8 cellular contexts compared by ENCODE assay signal in the genomic region with DNA sequence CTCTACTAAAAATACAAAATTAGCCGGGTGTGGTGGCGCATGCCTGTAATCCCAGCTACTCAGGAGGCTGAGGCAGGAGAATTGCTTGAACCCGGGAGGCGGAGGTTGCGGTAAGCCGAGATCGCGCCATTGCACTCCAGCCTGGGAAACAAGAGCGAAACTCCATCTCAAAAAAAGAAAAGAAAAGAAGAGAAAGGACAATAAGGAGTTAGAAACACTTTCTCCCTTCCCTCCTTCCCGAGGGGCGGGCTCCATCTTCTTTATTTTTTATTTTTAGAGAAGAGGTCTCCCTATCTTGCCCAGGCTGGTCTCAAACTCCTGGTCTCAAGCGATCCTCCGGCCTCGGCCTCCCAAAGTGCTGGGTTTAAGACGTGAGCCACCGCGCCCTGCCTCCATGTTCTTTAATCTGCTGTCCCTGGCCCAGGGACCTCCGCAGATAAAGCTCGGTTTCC. TPM values are rescaled to one million over a fixed set of nuclear protein-coding genes. Genes with fewer than 3 reads are reported as not detected.
DNase-seq lines count a peak whose midpoint lies in the region; ATAC-seq, FAIRE-seq and TF ChIP-seq lines count a peak whose summit lies in the region.
"Not testable (repeated sequence)": the region's sequence is repeated elsewhere in the genome, so short reads cannot be mapped to it uniquely, and the experiment has no call there.

No MANE protein-coding gene starts in this region.

- peak overlapping the region; percentile 99 for H3K27ac Mint-ChIP-seq in Caco-2 (ENCODE audit: unreplicated experiment)
- H3K27ac Mint-ChIP-seq in activated B cell treated with CpG ODN at 0.5 μM for 24 hours: peak overlapping the region; percentile 100
- not testable (repeated sequence) for H3K27ac Mint-ChIP-seq in progenitor cell of endocrine pancreas
- H3K27ac Mint-ChIP-seq in type B pancreatic cell: peak overlapping the region; percentile 91

- not testable (repeated sequence) for TF ChIP-seq EP300 in K562 (IDR thresholded peaks at IDR 0.05; ENCODE audit: low read length)

- not testable (repeated sequence) for DNase-seq in Caco-2; Jurkat, Clone E6-1 (ENCODE audit: low read depth, low spot score); activated B cell treated with CpG ODN at 0.5 μM for 24 hours; K562 (ENCODE audit: extremely low read depth in 1 of 4, low spot score in 3 of 4); esophagus squamous epithelium (lab: John Stamatoyannopoulos, UW); lung (ENCODE audit: low spot score); progenitor cell of endocrine pancreas (ENCODE audit: low spot score, unreplicated experiment); type B pancreatic cell (ENCODE audit: extremely low spot score, unreplicated experiment)

- H3K9ac ChIP-seq in K562 (ENCODE audit: insufficient read depth in 1 of 2, low read depth in 2 of 2, low read length in 2 of 2): peak overlapping the region; percentile 94 to 98

- H3K4me2 ChIP-seq in K562 (ENCODE audit: insufficient read depth, low read length): peak overlapping the region; percentile 96

- H3K9me3 Mint-ChIP-seq in Caco-2 (ENCODE audit: unreplicated experiment); activated B cell treated with CpG ODN at 0.5 μM for 24 hours; progenitor cell of endocrine pancreas (ENCODE audit: low read depth); type B pancreatic cell: not testable (repeated sequence)

- H3K27ac ChIP-seq in K562 (ENCODE audit: extremely low read depth, low read depth, low read length) (peak overlapping the region; percentile 94), esophagus squamous epithelium (peak overlapping the region; percentile 93 to 99 (median 95)), lung (ENCODE audit: low read depth in 1 of 2, low read length in 1 of 2) (peak overlapping the region; percentile 69 to 95)

- not testable (repeated sequence) for H3K27me3 ChIP-seq in Caco-2 (replicated peaks; ENCODE audit: control insufficient read depth, insufficient read depth, low read length); K562 (ENCODE audit: control insufficient read depth in 2 of 2, insufficient read depth in 2 of 2, low read length in 2 of 2); esophagus squamous epithelium; lung (ENCODE audit: control insufficient read depth, insufficient read depth)

- CTCF ChIA-PET in Caco-2 (lab: Charles Lee): interaction anchor here (0.8 kb wide), 1 partner anchor 24 kb away, joined by 4 read pairs; no protein-coding TSS in a partner anchor
- CTCF ChIA-PET in activated B cell treated with CpG ODN at 0.5 μM for 24 hours (lab: Charles Lee): interaction anchor here (0.8 to 2.9 kb wide), 14 partner anchors 9 to 164 kb away, joined by 3 to 33 read pairs (median 4); no protein-coding TSS in a partner anchor
- CTCF ChIA-PET in K562 (lab: Yijun Ruan, JAX; ENCODE audit: low intra/inter-chr PET ratio): not testable (repeated sequence)

- peak overlapping the region; percentile 50 for H2AFZ ChIP-seq in K562 (ENCODE audit: low read depth, low read length)

- in situ Hi-C loops in K562 (cut with MboI): not testable (repeated sequence)

- not testable (repeated sequence) for TF ChIP-seq RAD21 in K562 (CRISPR knock-in tag; conservative IDR thresholded peaks at IDR 0.05 in 1 of 2, IDR thresholded peaks at IDR 0.05 in 1 of 2)

- TF ChIP-seq CTCF in Caco-2 (IDR thresholded peaks at IDR 0.05; ENCODE audit: insufficient read depth in 1 of 2, low read depth in 1 of 2, low read length in 1 of 2, severe bottlenecking in 1 of 2, unreplicated experiment in 1 of 2); activated B cell treated with CpG ODN at 0.5 μM for 24 hours (IDR thresholded peaks at IDR 0.05); K562 (IDR thresholded peaks at IDR 0.05 in 2 of 3, conservative IDR thresholded peaks at IDR 0.05 in 1 of 3; ENCODE audit: insufficient read depth in 2 of 3, low read depth in 1 of 3, low read length in 3 of 3); esophagus squamous epithelium (IDR thresholded peaks at IDR 0.05); lung (IDR thresholded peaks at IDR 0.05; ENCODE audit: control extremely low read depth, extremely low read depth); progenitor cell of endocrine pancreas (IDR thresholded peaks at IDR 0.05; ENCODE audit: unreplicated experiment); type B pancreatic cell (conservative IDR thresholded peaks at IDR 0.05): not testable (repeated sequence)

- not testable (repeated sequence) for BruUV-seq in Caco-2 (replicated peaks; lab: Mats Ljungman, UMichigan); K562 (replicated peaks; lab: Mats Ljungman, UMichigan)

- not testable (repeated sequence) for H3K79me2 ChIP-seq in K562 (ENCODE audit: control insufficient read depth, insufficient read depth, low read length)

- H3K4me3 Mint-ChIP-seq in Caco-2 (ENCODE audit: unreplicated experiment) (peak overlapping the region; percentile 86), activated B cell treated with CpG ODN at 0.5 μM for 24 hours (peak overlapping the region; percentile 86), progenitor cell of endocrine pancreas (ENCODE audit: low read depth) (peak overlapping the region; percentile 74), type B pancreatic cell (peak overlapping the region; percentile 85)

- H3K9me3 ChIP-seq in Caco-2; K562 (replicated peaks; ENCODE audit: control insufficient read depth, insufficient read depth, low read depth, low read length); esophagus squamous epithelium; lung (ENCODE audit: control insufficient read depth in 2 of 2, insufficient read depth in 1 of 2, low read length in 1 of 2): not testable (repeated sequence)

- TF ChIP-seq POLR2A in K562 (conservative IDR thresholded peaks at IDR 0.05); esophagus squamous epithelium (IDR thresholded peaks at IDR 0.05): not testable (repeated sequence)

- ATAC-seq in activated B cell treated with CpG ODN at 0.5 μM for 24 hours (ENCODE audit: low read depth); K562; lung (ENCODE audit: insufficient read depth, low FRiP score): not testable (repeated sequence)

- H3K36me3 Mint-ChIP-seq in Caco-2 (ENCODE audit: insufficient read depth, unreplicated experiment): peaks cover 20% of the 10 kb centered on the region
- not testable (repeated sequence) for H3K36me3 Mint-ChIP-seq in activated B cell treated with CpG ODN at 0.5 μM for 24 hours (ENCODE audit: low read depth); progenitor cell of endocrine pancreas (ENCODE audit: insufficient read depth); type B pancreatic cell

- H3K4me1 ChIP-seq in Caco-2: peaks cover 20% of the 10 kb centered on the region
- H3K4me1 ChIP-seq in K562 (replicated peaks in 1 of 2; ENCODE audit: control insufficient read depth in 2 of 2, insufficient read depth in 2 of 2, low read length in 2 of 2): peaks cover 45 to 50% of the 10 kb centered on the region in 2 experiments
- H3K4me1 ChIP-seq in esophagus squamous epithelium: peaks cover 22 to 68% (median 33%) of the 10 kb centered on the region in 3 donors
- H3K4me1 ChIP-seq in lung (ENCODE audit: control insufficient read depth in 2 of 2, insufficient read depth in 2 of 2, low read length in 2 of 2): not testable (repeated sequence)

- FAIRE-seq in K562 (lab: Jason Lieb, UNC): not testable (repeated sequence)

- intact Hi-C loops in Caco-2 (cut with micrococcal nuclease; ENCODE audit: unreplicated experiment); esophagus squamous epithelium (cut with DNase I): not testable (repeated sequence)
- intact Hi-C loops in activated B cell treated with CpG ODN at 0.5 μM for 24 hours (cut with micrococcal nuclease): loop anchor here (1.0 to 2.0 kb wide), 8 partner anchors 11 to 460 kb away; a partner anchor contains a TSS
- intact Hi-C loops in K562 (cut with micrococcal nuclease): loop anchor here (1.0 to 2.0 kb wide), 2 partner anchors 20 to 24 kb away; no protein-coding TSS in a partner anchor

- not testable (repeated sequence) for H3K36me3 ChIP-seq in Caco-2 (ENCODE audit: control insufficient read depth, insufficient read depth, low read length); K562 (ENCODE audit: control insufficient read depth, insufficient read depth, low read length); esophagus squamous epithelium; lung (ENCODE audit: control insufficient read depth in 2 of 2, insufficient read depth in 2 of 2, low read length in 2 of 2)

- POLR2A ChIA-PET in Caco-2 (lab: Charles Lee): interaction anchor here (1.3 to 1.7 kb wide), 3 partner anchors 24 to 25 kb away, joined by 4 to 13 read pairs (median 7); a partner anchor contains a TSS
- POLR2A ChIA-PET in activated B cell treated with CpG ODN at 0.5 μM for 24 hours (lab: Charles Lee): interaction anchor here (0.6 to 17.8 kb wide), 32 partner anchors 10 to 1329 kb away, joined by 3 to 1996 read pairs (median 10); a partner anchor contains a TSS
- POLR2A ChIA-PET in K562 (lab: Yijun Ruan, JAX): interaction anchor here (0.7 to 4.3 kb wide), 12 partner anchors 10 to 294 kb away, joined by 3 to 68 read pairs (median 6); a partner anchor contains a TSS

- peaks cover 27% of the 10 kb centered on the region for H3K4me1 Mint-ChIP-seq in Caco-2 (ENCODE audit: low read depth, unreplicated experiment)
- H3K4me1 Mint-ChIP-seq in activated B cell treated with CpG ODN at 0.5 μM for 24 hours: peaks cover 83% of the 10 kb centered on the region
- H3K4me1 Mint-ChIP-seq in progenitor cell of endocrine pancreas (ENCODE audit: low read depth): not testable (repeated sequence)
- peaks cover 29% of the 10 kb centered on the region for H3K4me1 Mint-ChIP-seq in type B pancreatic cell (ENCODE audit: unreplicated experiment)

- not testable (repeated sequence) for H3K27me3 Mint-ChIP-seq in Caco-2 (ENCODE audit: insufficient read depth, unreplicated experiment); activated B cell treated with CpG ODN at 0.5 μM for 24 hours; progenitor cell of endocrine pancreas; type B pancreatic cell

- WGBS in K562 (ENCODE audit: insufficient coverage, low coverage, missing lambda C conversion rate): 44% methylated on average over 15 of the region's 19 CpGs
- WGBS in esophagus squamous epithelium, 2 donors: 74 to 83% methylated on average over 19 of the region's 19 CpGs
- 57 to 68% methylated on average over 18 to 19 of the region's 19 CpGs for WGBS in lung, 2 donors

- not testable (repeated sequence) for H3K9me1 ChIP-seq in K562 (ENCODE audit: control insufficient read depth, insufficient read depth, low read length)

- H3K4me3 ChIP-seq in Caco-2 (ENCODE audit: low read depth, low read length); lung: not testable (repeated sequence)
- H3K4me3 ChIP-seq in Jurkat, Clone E6-1 (ENCODE audit: low read length): peak overlapping the region; percentile 76
- H3K4me3 ChIP-seq in K562 (peak overlapping the region; percentile 55), esophagus squamous epithelium (peak overlapping the region; percentile 52 to 95 (median 64))

- H4K20me1 ChIP-seq in K562 (replicated peaks; ENCODE audit: control insufficient read depth, insufficient read depth, low read length): not testable (repeated sequence)

RNA-seq across cellular contexts. Expression of a gene that starts 23.1 kb away (rescaled TPM):
- total RNA-seq in Caco-2 (2022) (152 and 155 TPM in 2 replicates), activated B cell treated with CpG ODN at 0.5 μM for 24 hours (175 and 180 TPM in 2 replicates), K562 (2014; rRNA removed) (593 and 675 TPM in 2 replicates), K562 (2014; rRNA removed; fragmentation: Illumina TruSeq; extraction: Trizol) (159 and 200 TPM in 2 replicates), K562 (2015; rRNA removed; fragmentation: Illumina TruSeq; extraction: Trizol) (13.2 and 14.7 TPM in 2 replicates), K562 (2021) (453 and 674 TPM in 2 replicates), esophagus squamous epithelium (100 to 1,000 TPM in 3 of 4 donors, 10 to 100 TPM in 1; 49.4 to 384 (median 138) TPM), lung (100 to 1,000 TPM; 155 to 190 TPM), progenitor cell of endocrine pancreas (36.9 and 49.7 TPM in 2 replicates), type B pancreatic cell (ENCODE audit: low replicate concordance) (95.9 and 130 TPM in 2 replicates)
- polyA plus RNA-seq in Jurkat, Clone E6-1 (2012; ENCODE audit: insufficient read depth, insufficient read length): 55.7 TPM
- total RNA-seq in K562 (2011; cell fraction: chromatin; rRNA removed; ENCODE audit: low replicate concordance): 185 and 371 TPM in 2 replicates
- total RNA-seq in K562 (2011; cell fraction: nucleolus; rRNA removed): 455 and 610 TPM in 2 replicates
- 314 and 392 TPM in 2 replicates for total RNA-seq in K562 (2011; cell fraction: nucleoplasm; rRNA removed)
- polyA plus RNA-seq in K562 (2011; rRNA removed) (228 and 529 TPM in 2 replicates), K562 (2014; fragmentation: Illumina TruSeq; extraction: Trizol) (107 and 370 TPM in 2 replicates), K562 (2014; fragmentation: Nextera tagmentation; extraction: Ambion mirVana) (10 to 100 TPM in 1 of 2 experiments, 1 to 10 TPM in 1; 8.2 to 12.3 TPM), K562 (2014; rRNA removed) (362 and 564 TPM in 2 replicates), lung (100 to 1,000 TPM in 1 of 2 donors, 10 to 100 TPM in 1; 55.3 to 188 TPM)
- polyA plus RNA-seq in K562 (2011; cell fraction: cytosol; rRNA removed): 345 and 451 TPM in 2 replicates
- polyA plus RNA-seq in K562 (2011; cell fraction: nucleus; rRNA removed): 384 and 450 TPM in 2 replicates
- polyA plus RNA-seq in K562 (2012): 184 and 695 TPM in 2 replicates
- 156 and 267 TPM in 2 replicates for polyA minus RNA-seq in K562 (2011; rRNA and poly(A)+ RNA removed)
- polyA minus RNA-seq in K562 (2011; cell fraction: cytosol; rRNA and poly(A)+ RNA removed): 180 and 395 TPM in 2 replicates
- polyA minus RNA-seq in K562 (2011; cell fraction: nucleus; rRNA and poly(A)+ RNA removed): 272 and 555 TPM in 2 replicates

RNA-seq across cellular contexts. Expression of a gene that starts 57.9 kb away (rescaled TPM):
- total RNA-seq in Caco-2 (2022) (56.0 and 58.1 TPM in 2 replicates), activated B cell treated with CpG ODN at 0.5 μM for 24 hours (39.0 and 39.9 TPM in 2 replicates), K562 (2014; rRNA removed) (22.1 and 30.2 TPM in 2 replicates), K562 (2014; rRNA removed; fragmentation: Illumina TruSeq; extraction: Trizol) (12.9 and 15.1 TPM in 2 replicates), K562 (2015; rRNA removed; fragmentation: Illumina TruSeq; extraction: Trizol) (20.5 and 22.0 TPM in 2 replicates), K562 (2021) (31.0 and 31.5 TPM in 2 replicates), esophagus squamous epithelium (10 to 100 TPM; 22.7 to 34.0 (median 23.8) TPM), lung (10 to 100 TPM; 34.0 to 38.7 TPM), progenitor cell of endocrine pancreas (33.2 and 34.7 TPM in 2 replicates), type B pancreatic cell (ENCODE audit: low replicate concordance) (30.6 and 34.3 TPM in 2 replicates)
- 25.7 TPM for polyA plus RNA-seq in Jurkat, Clone E6-1 (2012; ENCODE audit: insufficient read depth, insufficient read length)
- total RNA-seq in K562 (2011; cell fraction: chromatin; rRNA removed; ENCODE audit: low replicate concordance): 37.8 and 67.4 TPM in 2 replicates
- total RNA-seq in K562 (2011; cell fraction: nucleolus; rRNA removed): 41.7 and 47.7 TPM in 2 replicates
- total RNA-seq in K562 (2011; cell fraction: nucleoplasm; rRNA removed): 40.8 and 49.2 TPM in 2 replicates
- polyA plus RNA-seq in K562 (2011; rRNA removed) (10.2 and 13.3 TPM in 2 replicates), K562 (2014; fragmentation: Illumina TruSeq; extraction: Trizol) (24.1 and 26.2 TPM in 2 replicates), K562 (2014; fragmentation: Nextera tagmentation; extraction: Ambion mirVana) (1 to 10 TPM; 3.5 to 4.7 TPM), K562 (2014; rRNA removed) (18.4 and 20.3 TPM in 2 replicates), lung (10 to 100 TPM; 30.0 to 30.2 TPM)
- polyA plus RNA-seq in K562 (2011; cell fraction: cytosol; rRNA removed): 12.4 and 17.8 TPM in 2 replicates
- polyA plus RNA-seq in K562 (2011; cell fraction: nucleus; rRNA removed): 27.1 and 42.9 TPM in 2 replicates
- 21.6 and 29.2 TPM in 2 replicates for polyA plus RNA-seq in K562 (2012)
- 7.6 and 8.6 TPM in 2 replicates for polyA minus RNA-seq in K562 (2011; rRNA and poly(A)+ RNA removed)
- 11.4 and 13.2 TPM in 2 replicates for polyA minus RNA-seq in K562 (2011; cell fraction: cytosol; rRNA and poly(A)+ RNA removed)
- polyA minus RNA-seq in K562 (2011; cell fraction: nucleus; rRNA and poly(A)+ RNA removed): 14.1 and 15.7 TPM in 2 replicates
